28 cellular contexts compared by ENCODE assay signal in genomic region chr1:246444611-246445010, GRCh38.
"Had no signal": no experiment of that assay in that cellular context is flagged by ENCODE, and none has a peak within 500 bp of the region (broad histone marks: within the 10 kb centered on the region; RNA-seq: fewer than 3 reads in every experiment).

No MANE protein-coding gene starts in this region.

- ATAC-seq: activated CD8-positive, alpha-beta T cell treated with anti-CD3 and anti-CD28 coated beads for 36 hours; activated naive CD8-positive, alpha-beta T cell treated with anti-CD3 and anti-CD28 coated beads, Interleukin-2, amount 50 U/mL, for 24 hours; T-cell had no signal

- H3K4me1 ChIP-seq: ascending aorta had no signal

- H3K27ac ChIP-seq: ascending aorta, VCaP had no signal

- DNase-seq: activated B cell treated with CpG ODN at 0.5 μM for 24 hours; activated CD4-positive, alpha-beta memory T cell treated with anti-CD3 and anti-CD28 coated beads for 36 hours; activated CD4-positive, alpha-beta T cell treated with anti-CD3 and anti-CD28 coated beads for 4 hours; activated CD4-positive, alpha-beta T cell treated with anti-CD3 and anti-CD28 coated beads, Interleukin-2, amount 10 ng/mL, durations not matched to agents 24 days and 14 days; activated CD4-positive, alpha-beta T cell treated with anti-CD3 and anti-CD28 coated beads, Interleukin-2, amount 50 U/mL, for 1 hour; activated CD4-positive, alpha-beta T cell treated with anti-CD3 and anti-CD28 coated beads, Interleukin-2, amount 50 U/mL, for 4 hours; activated CD4-positive, CD25-positive, alpha-beta regulatory T cell treated with anti-CD3 and anti-CD28 coated beads, Interleukin-2, amount 50 U/mL, for 72 hours; activated CD8-positive, alpha-beta memory T cell treated with anti-CD3 and anti-CD28 coated beads, Interleukin-2, amount 50 U/mL, for 4 hours; activated CD8-positive, alpha-beta T cell treated with anti-CD3 and anti-CD28 coated beads for 36 hours; activated effector memory CD4-positive, alpha-beta T cell treated with Interleukin-2 at 50 U/mL for 16 hours; activated gamma-delta T cell; activated naive CD4-positive, alpha-beta T cell treated with anti-CD3 and anti-CD28 coated beads, Interleukin-2, amount 10 ng/mL, durations not matched to agents 7 days and 5 days; activated naive CD4-positive, alpha-beta T cell treated with Interleukin-2 at 50 U/mL for 16 hours; activated naive CD8-positive, alpha-beta T cell treated with anti-CD3 and anti-CD28 coated beads, Interleukin-2, amount 10 ng/mL, durations not matched to agents 7 days and 5 days; activated naive CD8-positive, alpha-beta T cell treated with anti-CD3 and anti-CD28 coated beads, Interleukin-2, amount 50 U/mL, for 24 hours; activated T-cell treated with anti-CD3 and anti-CD28 coated beads, Interleukin-2, amount 50 U/mL, for 24 hours; activated T-cell treated with anti-CD3 and anti-CD28 coated beads, Interleukin-2, amount 50 U/mL, for 48 hours; amygdala; anterior cingulate cortex; caudate nucleus; cerebellar nuclear complex; T-cell; T-helper 2 cell; T-helper 9 cell had no signal

- FAIRE-seq: bronchial epithelial cell, TTC549 had no signal

- H3K27me3 ChIP-seq: ascending aorta had no signal

- H3K36me3 ChIP-seq: ascending aorta had no signal

- H3K4me3 ChIP-seq: ascending aorta had no signal

- H3K9me3 ChIP-seq: ascending aorta had no signal
